Comparison of ENCODE assay signal across 8 cellular contexts in genomic region chr19:54164369-54165068, GRCh38. TPM values are rescaled to one million over a fixed set of nuclear protein-coding genes. Genes with fewer than 3 reads are reported as not detected.
A peak's percentile ranks its signal among the peaks of the same experiment; 100 is the strongest.
DNase-seq lines count a peak whose midpoint lies in the region; ATAC-seq and TF ChIP-seq lines count a peak whose summit lies in the region.

No MANE protein-coding gene starts in this region.

- H3K4me3 ChIP-seq in ovary = no peak overlapping the region

- H3K27me3 ChIP-seq in ovary = no peaks in the 10 kb centered on the region

- H3K4me1 ChIP-seq in ovary (ENCODE audit: insufficient read depth) = peaks cover 7% of the 10 kb centered on the region

- intact Hi-C loops in ovary (cut with DNase I) = loop anchor here in 2 of 4 donors (5.0 kb wide), 2 partner anchors 38 to 68 kb away; partner anchors contain the start of gene RPS9 (in 1 of the 2)

- TF ChIP-seq POLR2A in ovary (IDR thresholded peaks at IDR 0.05) = no peak

- DNase-seq in HUDEP-2 (lab: John Stamatoyannopoulos, UW; ENCODE audit: unreplicated experiment in 76 of 76) (peak in 50 of 76 experiments; percentile 5 to 74 (median 46)), ovary (peak in 3 of 5 donors; percentile 61 to 73 (median 64)), 8988T (no peak)
- DNase-seq in effector CD8-positive, alpha-beta T cell (lab: John Stamatoyannopoulos, UW) = peak; percentile 10

- peak; percentile 17; the same call in 1 of the 2 replicates for TF ChIP-seq CTCF in VCaP (conservative IDR thresholded peaks at IDR 0.05)
- TF ChIP-seq CTCF in ovary (IDR thresholded peaks at IDR 0.05) = no peak

- no peak for TF ChIP-seq EP300 in ovary (IDR thresholded peaks at IDR 0.05)

- no peaks in the 10 kb centered on the region for H3K9me3 ChIP-seq in ovary

- 6 to 10% (median 6%) methylated on average over 32 to 37 of the region's 37 CpGs for WGBS in ovary, 3 donors

- no peaks in the 10 kb centered on the region for H3K36me3 ChIP-seq in ovary

- ATAC-seq in GM18870 (IDR thresholded peaks at IDR 0.05; ENCODE audit: unreplicated experiment) (no peak), HG02884 (IDR thresholded peaks at IDR 0.05; ENCODE audit: unreplicated experiment) (no peak), GM19452 (IDR thresholded peaks at IDR 0.05; ENCODE audit: unreplicated experiment) (no peak)

- H3K27ac ChIP-seq in VCaP (peak overlapping the region; percentile 91; the same call in 1 of the 2 replicates), ovary (no peak overlapping the region)

RNA-seq across cellular contexts. Expression of gene LENG1, which starts 5.0 kb away (rescaled TPM):
- total RNA-seq in ovary = 10 to 100 TPM in 1 of 7 donors, 1 to 10 TPM in 6; 6.4 to 11.1 (median 8.5) TPM
- polyA plus RNA-seq in ovary = 10 to 100 TPM in 1 of 2 donors, 1 to 10 TPM in 1; 5.2 to 14.0 TPM

RNA-seq across cellular contexts. Expression of gene TMC4, which starts 8.4 kb away (rescaled TPM):
- total RNA-seq in ovary = 100 to 1,000 TPM in 1 of 7 donors, 10 to 100 TPM in 1, 1 to 10 TPM in 3, under 1 TPM in 2; 0.45 to 103 (median 6.5) TPM
- polyA plus RNA-seq in ovary = under 1 TPM; 0.79 to 0.87 TPM

RNA-seq across cellular contexts. Expression of gene MBOAT7, which starts 24.9 kb away (rescaled TPM):
- total RNA-seq in ovary = 100 to 1,000 TPM in 1 of 7 donors, 10 to 100 TPM in 6; 41.8 to 105 (median 56.8) TPM
- 10 to 100 TPM; 41.0 to 51.3 TPM for polyA plus RNA-seq in ovary

RNA-seq across cellular contexts. Expression of gene TSEN34, which starts 26.6 kb away (rescaled TPM):
- total RNA-seq in ovary = 10 to 100 TPM; 47.3 to 98.8 (median 56.2) TPM
- polyA plus RNA-seq in ovary = 10 to 100 TPM; 12.5 to 71.9 TPM

RNA-seq across cellular contexts. Expression of gene CNOT3, which starts 27.0 kb away (rescaled TPM):
- total RNA-seq in ovary = 10 to 100 TPM; 14.4 to 44.8 (median 41.6) TPM
- polyA plus RNA-seq in ovary = 10 to 100 TPM; 30.9 to 65.6 TPM
